ENCODE assay signal across 1 cellular context in genomic region chr4:169757575-169758184, GRCh38.
TF ChIP-seq lines count a peak whose summit lies in the region.

TSS of gene HPF1 (minus strand) at chr4:169757944. CDS start at chr4:169757877, 67 bp downstream.

TF ChIP-seq in HepG2, 621 proteins besides CTCF, POLR2A, EP300 and RAD21 (continued from another document):
- no peak for TF ChIP-seq ZNF280D (CRISPR knock-in tag; IDR thresholded peaks at IDR 0.05)
- no peak for TF ChIP-seq ZNF784 (CRISPR knock-in tag; IDR thresholded peaks at IDR 0.05; ENCODE audit: borderline replicate concordance)
- 0 out of 2 replicates have a peak, but pooled peaks have one; percentile 31 for TF ChIP-seq MTF2 (CRISPR knock-in tag; IDR thresholded peaks at IDR 0.05; ENCODE audit: borderline replicate concordance)
- no peak for TF ChIP-seq RAD51 (IDR thresholded peaks at IDR 0.05; ENCODE audit: borderline replicate concordance)
- TF ChIP-seq ZNF614 (CRISPR knock-in tag; IDR thresholded peaks at IDR 0.05; ENCODE audit: borderline replicate concordance), result peak; percentile 42; the same call in 1 of the 2 replicates
- TF ChIP-seq ZNF232 (CRISPR knock-in tag; IDR thresholded peaks at IDR 0.05; ENCODE audit: borderline replicate concordance), result 0 out of 2 replicates have a peak, but pooled peaks have one; percentile 36
- peak; percentile 57; the same call in 1 of the 2 replicates for TF ChIP-seq CCDC6 (CRISPR knock-in tag; IDR thresholded peaks at IDR 0.05)
- TF ChIP-seq ZFP62 (CRISPR knock-in tag; IDR thresholded peaks at IDR 0.05), result no peak
- no peak for TF ChIP-seq NFAT5 (CRISPR knock-in tag; IDR thresholded peaks at IDR 0.05)
- TF ChIP-seq FOXA1 (IDR thresholded peaks at IDR 0.05), result no peak
- TF ChIP-seq FOXA1 (CRISPR knock-in tag; IDR thresholded peaks at IDR 0.05), result no peak
- peak; percentile 37; the same call in 1 of the 2 replicates for TF ChIP-seq ZNF777 (CRISPR knock-in tag; IDR thresholded peaks at IDR 0.05)
- TF ChIP-seq HDAC1 (CRISPR knock-in tag; IDR thresholded peaks at IDR 0.05), result peak; percentile 67
